1 cellular context compared by ENCODE assay signal in the genomic region with DNA sequence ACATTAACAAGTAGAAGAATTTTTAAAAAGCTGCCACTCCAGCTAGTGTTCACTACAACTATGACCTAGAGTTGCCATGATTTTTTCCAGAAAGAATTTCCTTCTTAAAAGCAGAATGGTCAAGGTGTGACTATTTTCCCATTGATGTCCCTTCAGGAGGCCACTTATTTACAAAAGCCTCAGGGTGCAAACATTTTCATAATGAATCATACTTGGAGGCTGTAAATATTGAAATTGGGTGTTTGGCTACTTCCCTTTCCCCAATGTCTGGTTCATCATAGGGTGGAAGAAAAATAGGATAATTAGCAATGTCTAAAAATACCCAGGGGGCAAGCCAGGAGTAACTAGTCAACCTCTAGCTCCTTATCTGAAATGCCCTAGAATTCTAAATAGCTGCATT.
TF ChIP-seq lines count a peak whose summit lies in the region.

No MANE protein-coding gene starts in this region.

TF ChIP-seq in HepG2, 621 proteins besides CTCF, POLR2A, EP300 and RAD21 (continued from another document):
- TF ChIP-seq, protein P1, sequence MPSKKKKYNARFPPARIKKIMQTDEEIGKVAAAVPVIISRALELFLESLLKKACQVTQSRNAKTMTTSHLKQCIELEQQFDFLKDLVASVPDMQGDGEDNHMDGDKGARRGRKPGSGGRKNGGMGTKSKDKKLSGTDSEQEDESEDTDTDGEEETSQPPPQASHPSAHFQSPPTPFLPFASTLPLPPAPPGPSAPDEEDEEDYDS (CRISPR knock-in tag; IDR thresholded peaks at IDR 0.05), result no peak
- TF ChIP-seq ZSCAN12 (CRISPR knock-in tag; IDR thresholded peaks at IDR 0.05) (no peak), ZSCAN9 (CRISPR knock-in tag; IDR thresholded peaks at IDR 0.05; ENCODE audit: borderline replicate concordance) (no peak), SRF (IDR thresholded peaks at IDR 0.05; ENCODE audit: low read depth, low read length) (no peak), RBAK (CRISPR knock-in tag; IDR thresholded peaks at IDR 0.05) (no peak), SIX1 (CRISPR knock-in tag; IDR thresholded peaks at IDR 0.05; ENCODE audit: borderline replicate concordance) (no peak), ZFP36 (IDR thresholded peaks at IDR 0.05; ENCODE audit: borderline replicate concordance, low read depth, low read length, partially characterized antibody) (no peak), ZNF101 (CRISPR knock-in tag; IDR thresholded peaks at IDR 0.05; ENCODE audit: borderline replicate concordance, low read depth) (no peak), ZNF230 (CRISPR knock-in tag; IDR thresholded peaks at IDR 0.05) (no peak), NFE2L1 (CRISPR knock-in tag; IDR thresholded peaks at IDR 0.05; ENCODE audit: borderline replicate concordance) (no peak), TBX2 (CRISPR knock-in tag; IDR thresholded peaks at IDR 0.05; ENCODE audit: borderline replicate concordance) (no peak), SRSF1 (optimal IDR thresholded peaks at IDR 0.05; ENCODE audit: low read depth, low read length) (no peak), HBP1 (CRISPR knock-in tag; IDR thresholded peaks at IDR 0.05; ENCODE audit: low read depth) (no peak), FOXP4 (CRISPR knock-in tag; IDR thresholded peaks at IDR 0.05) (no peak), MEIS2 (CRISPR knock-in tag; IDR thresholded peaks at IDR 0.05) (no peak), MZF1 (CRISPR knock-in tag; IDR thresholded peaks at IDR 0.05; ENCODE audit: borderline replicate concordance) (no peak), XRCC5 (optimal IDR thresholded peaks at IDR 0.05; ENCODE audit: low read length) (no peak), KAT8 (CRISPR knock-in tag; IDR thresholded peaks at IDR 0.05) (no peak), DBP (CRISPR knock-in tag; IDR thresholded peaks at IDR 0.05; ENCODE audit: not compliant biosample characterization) (no peak), HDAC1 (CRISPR knock-in tag; IDR thresholded peaks at IDR 0.05) (peak; percentile 35; the same call in 1 of the 2 replicates), STAT5B (CRISPR knock-in tag; IDR thresholded peaks at IDR 0.05) (no peak), NR1H2 (CRISPR knock-in tag; IDR thresholded peaks at IDR 0.05; ENCODE audit: borderline replicate concordance, low read depth) (no peak), ZNF614 (CRISPR knock-in tag; IDR thresholded peaks at IDR 0.05; ENCODE audit: borderline replicate concordance) (no peak)
- TF ChIP-seq, protein P2, sequence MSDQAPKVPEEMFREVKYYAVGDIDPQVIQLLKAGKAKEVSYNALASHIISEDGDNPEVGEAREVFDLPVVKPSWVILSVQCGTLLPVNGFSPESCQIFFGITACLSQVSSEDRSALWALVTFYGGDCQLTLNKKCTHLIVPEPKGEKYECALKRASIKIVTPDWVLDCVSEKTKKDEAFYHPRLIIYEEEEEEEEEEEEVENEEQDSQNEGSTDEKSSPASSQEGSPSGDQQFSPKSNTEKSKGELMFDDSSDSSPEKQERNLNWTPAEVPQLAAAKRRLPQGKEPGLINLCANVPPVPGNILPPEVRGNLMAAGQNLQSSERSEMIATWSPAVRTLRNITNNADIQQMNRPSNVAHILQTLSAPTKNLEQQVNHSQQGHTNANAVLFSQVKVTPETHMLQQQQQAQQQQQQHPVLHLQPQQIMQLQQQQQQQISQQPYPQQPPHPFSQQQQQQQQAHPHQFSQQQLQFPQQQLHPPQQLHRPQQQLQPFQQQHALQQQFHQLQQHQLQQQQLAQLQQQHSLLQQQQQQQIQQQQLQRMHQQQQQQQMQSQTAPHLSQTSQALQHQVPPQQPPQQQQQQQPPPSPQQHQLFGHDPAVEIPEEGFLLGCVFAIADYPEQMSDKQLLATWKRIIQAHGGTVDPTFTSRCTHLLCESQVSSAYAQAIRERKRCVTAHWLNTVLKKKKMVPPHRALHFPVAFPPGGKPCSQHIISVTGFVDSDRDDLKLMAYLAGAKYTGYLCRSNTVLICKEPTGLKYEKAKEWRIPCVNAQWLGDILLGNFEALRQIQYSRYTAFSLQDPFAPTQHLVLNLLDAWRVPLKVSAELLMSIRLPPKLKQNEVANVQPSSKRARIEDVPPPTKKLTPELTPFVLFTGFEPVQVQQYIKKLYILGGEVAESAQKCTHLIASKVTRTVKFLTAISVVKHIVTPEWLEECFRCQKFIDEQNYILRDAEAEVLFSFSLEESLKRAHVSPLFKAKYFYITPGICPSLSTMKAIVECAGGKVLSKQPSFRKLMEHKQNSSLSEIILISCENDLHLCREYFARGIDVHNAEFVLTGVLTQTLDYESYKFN (CRISPR knock-in tag; conservative IDR thresholded peaks at IDR 0.05), result 0 out of 2 replicates have a peak, but pooled peaks have one; percentile 7
- TF ChIP-seq, protein P3, sequence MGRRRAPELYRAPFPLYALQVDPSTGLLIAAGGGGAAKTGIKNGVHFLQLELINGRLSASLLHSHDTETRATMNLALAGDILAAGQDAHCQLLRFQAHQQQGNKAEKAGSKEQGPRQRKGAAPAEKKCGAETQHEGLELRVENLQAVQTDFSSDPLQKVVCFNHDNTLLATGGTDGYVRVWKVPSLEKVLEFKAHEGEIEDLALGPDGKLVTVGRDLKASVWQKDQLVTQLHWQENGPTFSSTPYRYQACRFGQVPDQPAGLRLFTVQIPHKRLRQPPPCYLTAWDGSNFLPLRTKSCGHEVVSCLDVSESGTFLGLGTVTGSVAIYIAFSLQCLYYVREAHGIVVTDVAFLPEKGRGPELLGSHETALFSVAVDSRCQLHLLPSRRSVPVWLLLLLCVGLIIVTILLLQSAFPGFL (CRISPR knock-in tag; IDR thresholded peaks at IDR 0.05), result no peak
- TF ChIP-seq, protein P4, sequence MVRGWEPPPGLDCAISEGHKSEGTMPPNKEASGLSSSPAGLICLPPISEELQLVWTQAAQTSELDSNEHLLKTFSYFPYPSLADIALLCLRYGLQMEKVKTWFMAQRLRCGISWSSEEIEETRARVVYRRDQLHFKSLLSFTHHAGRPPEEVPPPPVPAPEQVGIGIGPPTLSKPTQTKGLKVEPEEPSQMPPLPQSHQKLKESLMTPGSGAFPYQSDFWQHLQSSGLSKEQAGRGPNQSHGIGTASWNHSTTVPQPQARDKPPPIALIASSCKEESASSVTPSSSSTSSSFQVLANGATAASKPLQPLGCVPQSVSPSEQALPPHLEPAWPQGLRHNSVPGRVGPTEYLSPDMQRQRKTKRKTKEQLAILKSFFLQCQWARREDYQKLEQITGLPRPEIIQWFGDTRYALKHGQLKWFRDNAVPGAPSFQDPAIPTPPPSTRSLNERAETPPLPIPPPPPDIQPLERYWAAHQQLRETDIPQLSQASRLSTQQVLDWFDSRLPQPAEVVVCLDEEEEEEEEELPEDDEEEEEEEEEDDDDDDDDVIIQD (CRISPR knock-in tag; IDR thresholded peaks at IDR 0.05; ENCODE audit: low read depth), result no peak; the same call in 1 of the 2 replicates
- TF ChIP-seq, protein P5, sequence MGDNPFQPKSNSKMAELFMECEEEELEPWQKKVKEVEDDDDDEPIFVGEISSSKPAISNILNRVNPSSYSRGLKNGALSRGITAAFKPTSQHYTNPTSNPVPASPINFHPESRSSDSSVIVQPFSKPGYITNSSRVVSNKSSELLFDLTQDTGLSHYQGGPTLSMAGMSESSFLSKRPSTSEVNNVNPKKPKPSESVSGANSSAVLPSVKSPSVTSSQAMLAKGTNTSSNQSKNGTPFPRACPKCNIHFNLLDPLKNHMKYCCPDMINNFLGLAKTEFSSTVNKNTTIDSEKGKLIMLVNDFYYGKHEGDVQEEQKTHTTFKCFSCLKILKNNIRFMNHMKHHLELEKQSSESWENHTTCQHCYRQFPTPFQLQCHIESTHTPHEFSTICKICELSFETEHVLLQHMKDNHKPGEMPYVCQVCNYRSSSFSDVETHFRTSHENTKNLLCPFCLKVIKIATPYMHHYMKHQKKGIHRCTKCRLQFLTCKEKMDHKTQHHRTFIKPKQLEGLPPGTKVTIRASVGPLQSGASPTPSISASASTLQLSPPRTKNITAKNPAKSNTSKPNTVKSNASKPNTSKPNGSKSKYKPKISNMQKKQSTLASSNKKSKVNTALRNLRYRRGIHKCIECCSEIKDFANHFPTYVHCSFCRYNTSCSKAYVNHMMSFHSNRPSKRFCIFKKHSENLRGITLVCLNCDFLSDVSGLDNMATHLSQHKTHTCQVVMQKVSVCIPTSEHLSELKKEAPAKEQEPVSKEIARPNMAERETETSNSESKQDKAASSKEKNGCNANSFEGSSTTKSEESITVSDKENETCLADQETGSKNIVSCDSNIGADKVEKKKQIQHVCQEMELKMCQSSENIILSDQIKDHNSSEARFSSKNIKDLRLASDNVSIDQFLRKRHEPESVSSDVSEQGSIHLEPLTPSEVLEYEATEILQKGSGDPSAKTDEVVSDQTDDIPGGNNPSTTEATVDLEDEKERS (CRISPR knock-in tag; IDR thresholded peaks at IDR 0.05), result no peak
- TF ChIP-seq, protein P6, sequence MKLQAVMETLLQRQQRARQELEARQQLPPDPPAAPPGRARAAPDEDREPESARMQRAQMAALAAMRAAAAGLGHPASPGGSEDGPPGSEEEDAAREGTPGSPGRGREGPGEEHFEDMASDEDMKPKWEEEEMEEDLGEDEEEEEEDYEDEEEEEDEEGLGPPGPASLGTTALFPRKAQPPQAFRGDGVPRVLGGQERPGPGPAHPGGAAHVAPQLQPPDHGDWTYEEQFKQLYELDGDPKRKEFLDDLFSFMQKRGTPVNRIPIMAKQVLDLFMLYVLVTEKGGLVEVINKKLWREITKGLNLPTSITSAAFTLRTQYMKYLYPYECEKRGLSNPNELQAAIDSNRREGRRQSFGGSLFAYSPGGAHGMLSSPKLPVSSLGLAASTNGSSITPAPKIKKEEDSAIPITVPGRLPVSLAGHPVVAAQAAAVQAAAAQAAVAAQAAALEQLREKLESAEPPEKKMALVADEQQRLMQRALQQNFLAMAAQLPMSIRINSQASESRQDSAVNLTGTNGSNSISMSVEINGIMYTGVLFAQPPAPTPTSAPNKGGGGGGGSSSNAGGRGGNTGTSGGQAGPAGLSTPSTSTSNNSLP (IDR thresholded peaks at IDR 0.05; ENCODE audit: low read depth, low read length), result 0 out of 2 replicates have a peak, but pooled peaks have one; percentile 52
